ENCODE assay signal across 14 cellular contexts in the genomic region with DNA sequence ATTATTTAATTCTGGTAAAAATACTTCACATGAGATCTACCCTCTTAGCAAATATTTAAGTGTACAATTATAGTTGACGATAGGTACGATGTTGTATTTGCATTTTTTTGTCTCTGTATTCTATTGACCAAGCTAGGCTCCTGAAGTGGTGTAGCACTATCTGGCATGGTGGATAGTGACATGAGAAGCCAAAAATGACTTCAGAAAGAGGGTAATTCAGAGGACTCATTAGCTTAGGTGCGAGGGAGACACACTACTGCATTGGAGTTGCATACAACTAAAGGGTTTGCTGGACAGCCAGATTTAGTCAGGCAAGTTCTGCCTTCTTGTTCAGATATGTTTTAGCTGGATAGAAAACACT. TPM values are rescaled to one million over a fixed set of nuclear protein-coding genes. Genes with fewer than 3 reads are reported as not detected.
DNase-seq lines count a peak whose midpoint lies in the region; ATAC-seq and TF ChIP-seq lines count a peak whose summit lies in the region.
"Had no signal": no experiment of that assay in that cellular context is flagged by ENCODE, and none has a peak within 500 bp of the region (broad histone marks: within the 10 kb centered on the region; RNA-seq: fewer than 3 reads in every experiment).

No MANE protein-coding gene starts in this region.

- DNase-seq in H4 (ENCODE audit: low spot score) (no peak), glomerular visceral epithelial cell (ENCODE audit: extremely low spot score) (no peak), occipital lobe (lab: John Stamatoyannopoulos, UW) (no peak), GM13976 (ENCODE audit: low spot score) (no peak)
- DNase-seq: activated CD8-positive, alpha-beta memory T cell treated with anti-CD3 and anti-CD28 coated beads, Interleukin-2, amount 50 U/mL, for 4 hours; erythroblast; NCI-H82; stomach; T-helper 2 cell had no signal

- no peaks in the 10 kb centered on the region for H3K79me2 ChIP-seq in SU-DHL-6 (ENCODE audit: insufficient read depth, low read length)

- in situ Hi-C loops in GM13976 (cut with MboI; ENCODE audit: low sequenced_read_pairs, unreplicated experiment), result no loop called here

- peak overlapping the region; percentile 100 for H3K4me2 ChIP-seq in SU-DHL-6 (ENCODE audit: low read depth, low read length, poor library complexity, severe bottlenecking)
- H3K4me2 ChIP-seq: KMS-11 had no signal

- H3K9me2 ChIP-seq in SU-DHL-6 (replicated peaks; ENCODE audit: insufficient read depth, low read length), result no peaks in the 10 kb centered on the region

- H3K27ac ChIP-seq in SU-DHL-6 (ENCODE audit: low read depth, low read length), result peak overlapping the region; percentile 98
- H3K27ac ChIP-seq: KMS-11, stomach had no signal

- no peaks in the 10 kb centered on the region for H3K27me3 ChIP-seq in SU-DHL-6 (ENCODE audit: low read length)
- H3K27me3 ChIP-seq: stomach had no signal

- TF ChIP-seq CTCF in SU-DHL-6 (IDR thresholded peaks at IDR 0.05; ENCODE audit: insufficient read depth, low read length, poor library complexity, severe bottlenecking) (no peak), GM13976 (IDR thresholded peaks at IDR 0.05; ENCODE audit: borderline replicate concordance, control extremely low read depth, extremely low read depth, insufficient read depth, missing control alignments) (no peak)

- peaks cover 3% of the 10 kb centered on the region; the same call in 1 of the 2 replicates for H3K36me3 ChIP-seq in SU-DHL-6 (ENCODE audit: low read length)
- H3K36me3 ChIP-seq: stomach had no signal

- H3K9ac ChIP-seq in SU-DHL-6 (ENCODE audit: low read length), result peak overlapping the region; percentile 60
- H3K9ac ChIP-seq: KMS-11 had no signal

- no peak overlapping the region for H2AFZ ChIP-seq in SU-DHL-6 (ENCODE audit: low read depth, low read length, severe bottlenecking)

- ATAC-seq in GM18909 (IDR thresholded peaks at IDR 0.05; ENCODE audit: poor library complexity, unreplicated experiment), result peak; percentile 74
- peak; percentile 42 for ATAC-seq in GM21619 (IDR thresholded peaks at IDR 0.05; ENCODE audit: unreplicated experiment)
- ATAC-seq in HG03135 (IDR thresholded peaks at IDR 0.05; ENCODE audit: unreplicated experiment), result peak; percentile 64

- H3K4me3 ChIP-seq in SU-DHL-6 (ENCODE audit: insufficient read depth, low read length, poor library complexity, severe bottlenecking), result peak overlapping the region; percentile 10
- H3K4me3 ChIP-seq: stomach had no signal

- H4K20me1 ChIP-seq in SU-DHL-6 (ENCODE audit: low read depth, low read length), result no peaks in the 10 kb centered on the region

- H3F3A ChIP-seq in SU-DHL-6 (ENCODE audit: insufficient read depth), result peaks cover 64% of the 10 kb centered on the region

- H3K9me3 ChIP-seq in SU-DHL-6 (ENCODE audit: insufficient read depth, low read length), result no peaks in the 10 kb centered on the region

RNA-seq across cellular contexts. Expression of gene KBTBD8, which starts 50.6 kb away (rescaled TPM):
- total RNA-seq in H4 (2014; rRNA removed; shearing (Covaris generic)), result 2.6 and 2.9 TPM in 2 replicates
- 26.8 TPM for total RNA-seq in occipital lobe
